Comparison of ENCODE assay signal across 27 cellular contexts in genomic region chr7:8208661-8209060, GRCh38.
"Had no signal": no experiment of that assay in that cellular context is flagged by ENCODE, and none has a peak within 500 bp of the region (broad histone marks: within the 10 kb centered on the region; RNA-seq: fewer than 3 reads in every experiment).

No MANE protein-coding gene starts in this region.

- DNase-seq: activated CD4-positive, alpha-beta T cell treated with anti-CD3 and anti-CD28 coated beads for 4 hours; activated CD4-positive, alpha-beta T cell treated with anti-CD3 and anti-CD28 coated beads, Interleukin-2, amount 50 U/mL, for 4 hours; activated CD8-positive, alpha-beta memory T cell treated with anti-CD3 and anti-CD28 coated beads, Interleukin-2, amount 50 U/mL, for 48 hours; activated CD8-positive, alpha-beta T cell treated with anti-CD3 and anti-CD28 coated beads, Interleukin-2, amount 10 ng/mL, durations not matched to agents 7 days and 5 days; activated naive CD4-positive, alpha-beta T cell treated with anti-CD3 and anti-CD28 coated beads, Interleukin-2, amount 50 U/mL, for 16 hours; activated naive CD8-positive, alpha-beta T cell treated with anti-CD3 and anti-CD28 coated beads, Interleukin-2, amount 10 ng/mL, durations not matched to agents 7 days and 5 days; activated T-cell treated with anti-CD3 and anti-CD28 coated beads, Interleukin-2, amount 50 U/mL, for 1 hour; aorta; caudate nucleus; MG63; MV-4-11; NCI-H1092 treated with DMSO at 0.1 percent for 48 hours; NCI-H1417 treated with DMSO at 0.1 percent for 48 hours; NCI-H1694; NCI-H2029; NCI-H226; NCI-H526; NCI-H82; RPMI8226; T-cell; T-helper 2 cell; WERI-Rb-1 had no signal

- H3K36me3 Mint-ChIP-seq: activated naive CD8-positive, alpha-beta T cell treated with anti-CD3 and anti-CD28 coated beads, Interleukin-2, amount 10 ng/mL, durations not matched to agents 7 days and 5 days; T-cell had no signal

- H3K27me3 ChIP-seq: breast epithelium, MG63 had no signal

- H3K9me3 ChIP-seq: breast epithelium, MG63 had no signal

- H3K4me3 ChIP-seq: breast epithelium, MG63, SK-N-MC had no signal

- H3K27ac ChIP-seq: breast epithelium, SK-N-MC, WERI-Rb-1 had no signal

- H3K36me3 ChIP-seq: breast epithelium, MG63, WERI-Rb-1 had no signal

- H3K4me3 Mint-ChIP-seq: activated CD8-positive, alpha-beta T cell treated with anti-CD3 and anti-CD28 coated beads, Interleukin-2, amount 10 ng/mL, durations not matched to agents 7 days and 5 days; activated naive CD8-positive, alpha-beta T cell treated with anti-CD3 and anti-CD28 coated beads, Interleukin-2, amount 10 ng/mL, durations not matched to agents 7 days and 5 days; T-cell had no signal

- H3K4me1 Mint-ChIP-seq: activated naive CD8-positive, alpha-beta T cell treated with anti-CD3 and anti-CD28 coated beads, Interleukin-2, amount 10 ng/mL, durations not matched to agents 7 days and 5 days; T-cell had no signal

- ATAC-seq: activated CD4-positive, CD25-positive, alpha-beta regulatory T cell treated with anti-CD3 and anti-CD28 coated beads, Interleukin-2, amount 50 U/mL, for 24 hours; activated CD8-positive, alpha-beta T cell treated with anti-CD3 and anti-CD28 coated beads, Interleukin-2, amount 10 ng/mL, durations not matched to agents 7 days and 5 days; Panc1; Right ventricle myocardium inferior; T-cell had no signal

- H3K9me3 Mint-ChIP-seq: activated naive CD8-positive, alpha-beta T cell treated with anti-CD3 and anti-CD28 coated beads, Interleukin-2, amount 10 ng/mL, durations not matched to agents 7 days and 5 days; T-cell had no signal

- H3K27ac Mint-ChIP-seq: activated CD8-positive, alpha-beta T cell treated with anti-CD3 and anti-CD28 coated beads, Interleukin-2, amount 10 ng/mL, durations not matched to agents 7 days and 5 days; activated naive CD8-positive, alpha-beta T cell treated with anti-CD3 and anti-CD28 coated beads, Interleukin-2, amount 10 ng/mL, durations not matched to agents 7 days and 5 days; T-cell had no signal
